Comparison of ENCODE assay signal across 2 cellular contexts in genomic region chr3:194900886-194901522, GRCh38.
TF ChIP-seq lines count a peak whose summit lies in the region.

No MANE protein-coding gene starts in this region.

TF ChIP-seq in HepG2, 621 proteins besides CTCF, POLR2A, EP300 and RAD21 (continued from another document):
- TF ChIP-seq, protein P1, sequence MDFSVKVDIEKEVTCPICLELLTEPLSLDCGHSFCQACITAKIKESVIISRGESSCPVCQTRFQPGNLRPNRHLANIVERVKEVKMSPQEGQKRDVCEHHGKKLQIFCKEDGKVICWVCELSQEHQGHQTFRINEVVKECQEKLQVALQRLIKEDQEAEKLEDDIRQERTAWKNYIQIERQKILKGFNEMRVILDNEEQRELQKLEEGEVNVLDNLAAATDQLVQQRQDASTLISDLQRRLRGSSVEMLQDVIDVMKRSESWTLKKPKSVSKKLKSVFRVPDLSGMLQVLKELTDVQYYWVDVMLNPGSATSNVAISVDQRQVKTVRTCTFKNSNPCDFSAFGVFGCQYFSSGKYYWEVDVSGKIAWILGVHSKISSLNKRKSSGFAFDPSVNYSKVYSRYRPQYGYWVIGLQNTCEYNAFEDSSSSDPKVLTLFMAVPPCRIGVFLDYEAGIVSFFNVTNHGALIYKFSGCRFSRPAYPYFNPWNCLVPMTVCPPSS (IDR thresholded peaks at IDR 0.05) = no peak
- no peak for TF ChIP-seq ZNF350 (CRISPR knock-in tag; IDR thresholded peaks at IDR 0.05; ENCODE audit: borderline replicate concordance, low read depth)
- no peak for TF ChIP-seq ZNF546 (CRISPR knock-in tag; conservative IDR thresholded peaks at IDR 0.05)

TF ChIP-seq in GM23338, 12 proteins besides CTCF, POLR2A, EP300 and RAD21 (continued from another document):
- TF ChIP-seq, protein P2, sequence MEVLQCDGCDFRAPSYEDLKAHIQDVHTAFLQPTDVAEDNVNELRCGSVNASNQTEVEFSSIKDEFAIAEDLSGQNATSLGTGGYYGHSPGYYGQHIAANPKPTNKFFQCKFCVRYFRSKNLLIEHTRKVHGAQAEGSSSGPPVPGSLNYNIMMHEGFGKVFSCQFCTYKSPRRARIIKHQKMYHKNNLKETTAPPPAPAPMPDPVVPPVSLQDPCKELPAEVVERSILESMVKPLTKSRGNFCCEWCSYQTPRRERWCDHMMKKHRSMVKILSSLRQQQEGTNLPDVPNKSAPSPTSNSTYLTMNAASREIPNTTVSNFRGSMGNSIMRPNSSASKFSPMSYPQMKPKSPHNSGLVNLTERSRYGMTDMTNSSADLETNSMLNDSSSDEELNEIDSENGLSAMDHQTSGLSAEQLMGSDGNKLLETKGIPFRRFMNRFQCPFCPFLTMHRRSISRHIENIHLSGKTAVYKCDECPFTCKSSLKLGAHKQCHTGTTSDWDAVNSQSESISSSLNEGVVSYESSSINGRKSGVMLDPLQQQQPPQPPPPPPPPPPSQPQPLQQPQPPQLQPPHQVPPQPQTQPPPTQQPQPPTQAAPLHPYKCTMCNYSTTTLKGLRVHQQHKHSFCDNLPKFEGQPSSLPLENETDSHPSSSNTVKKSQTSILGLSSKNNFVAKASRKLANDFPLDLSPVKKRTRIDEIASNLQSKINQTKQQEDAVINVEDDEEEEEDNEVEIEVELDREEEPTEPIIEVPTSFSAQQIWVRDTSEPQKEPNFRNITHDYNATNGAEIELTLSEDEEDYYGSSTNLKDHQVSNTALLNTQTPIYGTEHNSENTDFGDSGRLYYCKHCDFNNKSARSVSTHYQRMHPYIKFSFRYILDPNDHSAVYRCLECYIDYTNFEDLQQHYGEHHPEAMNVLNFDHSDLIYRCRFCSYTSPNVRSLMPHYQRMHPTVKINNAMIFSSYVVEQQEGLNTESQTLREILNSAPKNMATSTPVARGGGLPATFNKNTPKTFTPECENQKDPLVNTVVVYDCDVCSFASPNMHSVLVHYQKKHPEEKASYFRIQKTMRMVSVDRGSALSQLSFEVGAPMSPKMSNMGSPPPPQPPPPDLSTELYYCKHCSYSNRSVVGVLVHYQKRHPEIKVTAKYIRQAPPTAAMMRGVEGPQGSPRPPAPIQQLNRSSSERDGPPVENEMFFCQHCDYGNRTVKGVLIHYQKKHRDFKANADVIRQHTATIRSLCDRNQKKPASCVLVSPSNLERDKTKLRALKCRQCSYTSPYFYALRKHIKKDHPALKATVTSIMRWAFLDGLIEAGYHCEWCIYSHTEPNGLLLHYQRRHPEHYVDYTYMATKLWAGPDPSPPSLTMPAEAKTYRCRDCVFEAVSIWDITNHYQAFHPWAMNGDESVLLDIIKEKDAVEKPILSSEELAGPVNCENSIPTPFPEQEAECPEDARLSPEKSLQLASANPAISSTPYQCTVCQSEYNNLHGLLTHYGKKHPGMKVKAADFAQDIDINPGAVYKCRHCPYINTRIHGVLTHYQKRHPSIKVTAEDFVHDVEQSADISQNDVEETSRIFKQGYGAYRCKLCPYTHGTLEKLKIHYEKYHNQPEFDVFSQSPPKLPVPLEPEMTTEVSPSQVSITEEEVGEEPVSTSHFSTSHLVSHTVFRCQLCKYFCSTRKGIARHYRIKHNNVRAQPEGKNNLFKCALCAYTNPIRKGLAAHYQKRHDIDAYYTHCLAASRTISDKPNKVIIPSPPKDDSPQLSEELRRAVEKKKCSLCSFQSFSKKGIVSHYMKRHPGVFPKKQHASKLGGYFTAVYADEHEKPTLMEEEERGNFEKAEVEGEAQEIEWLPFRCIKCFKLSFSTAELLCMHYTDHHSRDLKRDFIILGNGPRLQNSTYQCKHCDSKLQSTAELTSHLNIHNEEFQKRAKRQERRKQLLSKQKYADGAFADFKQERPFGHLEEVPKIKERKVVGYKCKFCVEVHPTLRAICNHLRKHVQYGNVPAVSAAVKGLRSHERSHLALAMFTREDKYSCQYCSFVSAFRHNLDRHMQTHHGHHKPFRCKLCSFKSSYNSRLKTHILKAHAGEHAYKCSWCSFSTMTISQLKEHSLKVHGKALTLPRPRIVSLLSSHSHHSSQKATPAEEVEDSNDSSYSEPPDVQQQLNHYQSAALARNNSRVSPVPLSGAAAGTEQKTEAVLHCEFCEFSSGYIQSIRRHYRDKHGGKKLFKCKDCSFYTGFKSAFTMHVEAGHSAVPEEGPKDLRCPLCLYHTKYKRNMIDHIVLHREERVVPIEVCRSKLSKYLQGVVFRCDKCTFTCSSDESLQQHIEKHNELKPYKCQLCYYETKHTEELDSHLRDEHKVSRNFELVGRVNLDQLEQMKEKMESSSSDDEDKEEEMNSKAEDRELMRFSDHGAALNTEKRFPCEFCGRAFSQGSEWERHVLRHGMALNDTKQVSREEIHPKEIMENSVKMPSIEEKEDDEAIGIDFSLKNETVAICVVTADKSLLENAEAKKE (CRISPR knock-in tag; IDR thresholded peaks at IDR 0.05) = no peak
- TF ChIP-seq EZH2phosphoT487 (IDR thresholded peaks at IDR 0.05; ENCODE audit: unreplicated experiment) = no peak
- no peak for TF ChIP-seq NANOG (IDR thresholded peaks at IDR 0.05; ENCODE audit: borderline replicate concordance)
- TF ChIP-seq, protein P3, sequence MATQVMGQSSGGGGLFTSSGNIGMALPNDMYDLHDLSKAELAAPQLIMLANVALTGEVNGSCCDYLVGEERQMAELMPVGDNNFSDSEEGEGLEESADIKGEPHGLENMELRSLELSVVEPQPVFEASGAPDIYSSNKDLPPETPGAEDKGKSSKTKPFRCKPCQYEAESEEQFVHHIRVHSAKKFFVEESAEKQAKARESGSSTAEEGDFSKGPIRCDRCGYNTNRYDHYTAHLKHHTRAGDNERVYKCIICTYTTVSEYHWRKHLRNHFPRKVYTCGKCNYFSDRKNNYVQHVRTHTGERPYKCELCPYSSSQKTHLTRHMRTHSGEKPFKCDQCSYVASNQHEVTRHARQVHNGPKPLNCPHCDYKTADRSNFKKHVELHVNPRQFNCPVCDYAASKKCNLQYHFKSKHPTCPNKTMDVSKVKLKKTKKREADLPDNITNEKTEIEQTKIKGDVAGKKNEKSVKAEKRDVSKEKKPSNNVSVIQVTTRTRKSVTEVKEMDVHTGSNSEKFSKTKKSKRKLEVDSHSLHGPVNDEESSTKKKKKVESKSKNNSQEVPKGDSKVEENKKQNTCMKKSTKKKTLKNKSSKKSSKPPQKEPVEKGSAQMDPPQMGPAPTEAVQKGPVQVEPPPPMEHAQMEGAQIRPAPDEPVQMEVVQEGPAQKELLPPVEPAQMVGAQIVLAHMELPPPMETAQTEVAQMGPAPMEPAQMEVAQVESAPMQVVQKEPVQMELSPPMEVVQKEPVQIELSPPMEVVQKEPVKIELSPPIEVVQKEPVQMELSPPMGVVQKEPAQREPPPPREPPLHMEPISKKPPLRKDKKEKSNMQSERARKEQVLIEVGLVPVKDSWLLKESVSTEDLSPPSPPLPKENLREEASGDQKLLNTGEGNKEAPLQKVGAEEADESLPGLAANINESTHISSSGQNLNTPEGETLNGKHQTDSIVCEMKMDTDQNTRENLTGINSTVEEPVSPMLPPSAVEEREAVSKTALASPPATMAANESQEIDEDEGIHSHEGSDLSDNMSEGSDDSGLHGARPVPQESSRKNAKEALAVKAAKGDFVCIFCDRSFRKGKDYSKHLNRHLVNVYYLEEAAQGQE (IDR thresholded peaks at IDR 0.05; ENCODE audit: unreplicated experiment) = no peak
